ENCODE assay signal across 21 cellular contexts in the genomic region with DNA sequence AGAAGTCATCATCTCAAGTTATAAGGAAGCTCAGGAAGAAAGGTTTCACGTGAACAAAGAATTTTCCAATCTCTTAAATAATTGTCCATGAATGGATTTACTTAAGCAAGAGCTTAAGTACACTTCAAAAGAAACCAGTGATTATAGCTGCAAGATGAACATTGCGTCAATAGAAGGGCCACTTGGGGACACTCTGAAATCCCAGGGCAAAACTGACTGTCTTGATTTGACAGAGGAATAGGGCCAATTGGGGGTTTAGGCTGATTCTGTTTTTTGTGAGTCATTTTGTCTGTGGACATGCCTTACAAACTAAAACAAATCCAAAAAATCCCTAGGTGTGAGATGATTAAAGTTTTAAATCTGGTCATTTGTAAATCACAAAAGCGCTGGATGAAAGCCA.
DNase-seq lines count a peak whose midpoint lies in the region; ATAC-seq, FAIRE-seq and TF ChIP-seq lines count a peak whose summit lies in the region.
"Had no signal": no experiment of that assay in that cellular context is flagged by ENCODE, and none has a peak within 500 bp of the region (broad histone marks: within the 10 kb centered on the region; RNA-seq: fewer than 3 reads in every experiment).

No MANE protein-coding gene starts in this region.

- no peak overlapping the region for H3K4me3 ChIP-seq in WERI-Rb-1 (ENCODE audit: low read depth, low read length)
- no peak overlapping the region for H3K4me3 ChIP-seq in heart right ventricle
- H3K4me3 ChIP-seq: GM23248, HAP-1, SJSA1 had no signal

- DNase-seq in DMS79 treated with DMSO at 0.1 percent for 48 hours (lab: John Stamatoyannopoulos, UW) = peak; percentile 9
- DNase-seq in GM18507 (ENCODE audit: extremely low spot score, insufficient read length, low read depth) = no peak
- DNase-seq in NCI-H1436 treated with DMSO at 0.1 percent for 48 hours (lab: John Stamatoyannopoulos, UW) = peak; percentile 7
- DNase-seq in WERI-Rb-1 = peak; percentile 32
- no peak for DNase-seq in central memory CD4-positive, alpha-beta T cell
- no peak for DNase-seq in Ammon's horn (ENCODE audit: low spot score)
- DNase-seq in NCI-H446 treated with DMSO at 0.1 percent for 48 hours (lab: John Stamatoyannopoulos, UW) = no peak
- DNase-seq in heart right ventricle = no peak
- DNase-seq: BE2C, GM23248, KBM-7, NCI-H1092 treated with DMSO at 0.1 percent for 48 hours, NCI-H1694 treated with DMSO at 0.1 percent for 48 hours, NCI-H2081 treated with DMSO at 0.1 percent for 48 hours, NCI-H345, NCI-H524 treated with DMSO at 0.1 percent for 48 hours had no signal

- no peak for ATAC-seq in heart right ventricle
- ATAC-seq: Right ventricle myocardium inferior had no signal

- H3K27me3 ChIP-seq in WERI-Rb-1 (ENCODE audit: insufficient read depth, low read depth, severe bottlenecking) (no peaks in the 10 kb centered on the region), heart right ventricle (peaks cover 0 to 38% (median 13%) of the 10 kb centered on the region in 7 donors)
- H3K27me3 ChIP-seq: BE2C, SJSA1 had no signal

- FAIRE-seq in GM18507 (lab: Jason Lieb, UNC) = peak; percentile 35
- FAIRE-seq: D721Med had no signal

- no peaks in the 10 kb centered on the region for H3K36me3 ChIP-seq in WERI-Rb-1
- H3K36me3 ChIP-seq in heart right ventricle = no peaks in the 10 kb centered on the region
- H3K36me3 ChIP-seq: BE2C, HAP-1, SJSA1 had no signal

- H3K9me3 ChIP-seq in WERI-Rb-1 (ENCODE audit: severe bottlenecking) = no peaks in the 10 kb centered on the region
- no peaks in the 10 kb centered on the region for H3K9me3 ChIP-seq in heart right ventricle
- H3K9me3 ChIP-seq: BE2C, HAP-1, SJSA1 had no signal

- no peak for TF ChIP-seq CTCF in WERI-Rb-1 (IDR thresholded peaks at IDR 0.05; ENCODE audit: low read depth, low read length)
- no peak for TF ChIP-seq CTCF in heart right ventricle (IDR thresholded peaks at IDR 0.05)

- intact Hi-C loops in heart right ventricle (cut with DNase I) = no loop called here

- no peaks in the 10 kb centered on the region for H3K4me1 ChIP-seq in heart right ventricle
- H3K4me1 ChIP-seq: BE2C, HAP-1, SJSA1 had no signal

- H3K27ac ChIP-seq in WERI-Rb-1 (no peak overlapping the region), heart right ventricle (no peak overlapping the region)
- H3K27ac ChIP-seq: GM23248, HL-60, SJSA1 had no signal

- 86 to 93% methylated on average over 3 of the region's 3 CpGs for WGBS in heart right ventricle, 2 donors

Comparison
In these comparisons a context has a peak if more than half of its experiments do, and no peak if none do; other contexts are left out.
1. DNase-seq: peak in DMS79 treated with DMSO at 0.1 percent for 48 hours (single experiment), NCI-H1436 treated with DMSO at 0.1 percent for 48 hours (single experiment) and WERI-Rb-1 (single experiment); none in GM18507 (single experiment), central memory CD4-positive, alpha-beta T cell (single experiment), Ammon's horn (single experiment), NCI-H446 treated with DMSO at 0.1 percent for 48 hours (single experiment) and heart right ventricle (0 of 2).